22 cellular contexts compared by ENCODE assay signal in genomic region chr12:89187507-89187906, GRCh38.
"Had no signal": no experiment of that assay in that cellular context is flagged by ENCODE, and none has a peak within 500 bp of the region (broad histone marks: within the 10 kb centered on the region; RNA-seq: fewer than 3 reads in every experiment).

No MANE protein-coding gene starts in this region.

- H3K27ac ChIP-seq: hepatocyte, ovary, right atrium auricular region, right lobe of liver, spleen, tibial nerve, uterus had no signal

- H3K36me3 ChIP-seq: ovary, right atrium auricular region, right lobe of liver, spleen, tibial nerve, uterus had no signal

- H3K4me1 Mint-ChIP-seq: memory B cell had no signal

- ATAC-seq: left ventricle myocardium superior; mucosa of descending colon; naive thymus-derived CD4-positive, alpha-beta T cell; natural killer cell treated with Interleukin-12 subunit alpha and Interleukin-12 subunit beta and Interleukin-15 and Interleukin-18, amount 100 ng/mL, for 72 hours; stimulated activated effector memory CD8-positive, alpha-beta T cell treated with anti-CD3 and anti-CD28 coated beads, Interleukin-12 subunit alpha, Interleukin-12 subunit beta, amount 100 ng/mL, for 72 hours had no signal

- DNase-seq: islet precursor cell; left ventricle myocardium superior; midbrain; mucosa of descending colon; naive thymus-derived CD4-positive, alpha-beta T cell; ovary; right lobe of liver; small intestine; spleen; stimulated activated CD4-positive, alpha-beta T cell treated with anti-CD3 and anti-CD28 coated beads, Interleukin-4, amount 100 ng/mL, for 24 hours; stimulated activated naive CD4-positive, alpha-beta T cell; substantia nigra; uterus had no signal

- H2AFZ ChIP-seq: hepatocyte had no signal

- H3K36me3 Mint-ChIP-seq: stimulated activated effector memory CD8-positive, alpha-beta T cell treated with anti-CD3 and anti-CD28 coated beads, Interleukin-12 subunit alpha, Interleukin-12 subunit beta, amount 100 ng/mL, for 72 hours; type B pancreatic cell had no signal

- H3K4me3 Mint-ChIP-seq: memory B cell; natural killer cell treated with Interleukin-12 subunit alpha and Interleukin-12 subunit beta and Interleukin-15 and Interleukin-18, amount 100 ng/mL, for 72 hours; stimulated activated effector memory CD8-positive, alpha-beta T cell treated with anti-CD3 and anti-CD28 coated beads, Interleukin-12 subunit alpha, Interleukin-12 subunit beta, amount 100 ng/mL, for 72 hours; stimulated activated naive CD8-positive, alpha-beta T cell treated with anti-CD3 and anti-CD28 coated beads, Interleukin-15, Interleukin-2, amounts not matched to agents 100 ng/mL and 50 ng/mL, for 24 hours; type B pancreatic cell had no signal

- H3K9me3 ChIP-seq: ovary, right lobe of liver had no signal

- H3K4me1 ChIP-seq: right atrium auricular region, right lobe of liver, spleen, tibial nerve, uterus had no signal

- H3K27me3 Mint-ChIP-seq: memory B cell; natural killer cell treated with Interleukin-12 subunit alpha and Interleukin-12 subunit beta and Interleukin-15 and Interleukin-18, amount 100 ng/mL, for 72 hours; progenitor cell of endocrine pancreas; stimulated activated naive CD8-positive, alpha-beta T cell treated with anti-CD3 and anti-CD28 coated beads, Interleukin-15, Interleukin-2, amounts not matched to agents 100 ng/mL and 50 ng/mL, for 24 hours; type B pancreatic cell had no signal

- H3K27me3 ChIP-seq: hepatocyte, ovary, right atrium auricular region, right lobe of liver, spleen, tibial nerve, uterus had no signal

- H3K79me2 ChIP-seq: hepatocyte had no signal

- H3K4me3 ChIP-seq: hepatocyte, mucosa of descending colon, ovary, right atrium auricular region, right lobe of liver, spleen, tibial nerve, uterus had no signal

- H3K4me2 ChIP-seq: hepatocyte had no signal

- H3K27ac Mint-ChIP-seq: memory B cell; naive thymus-derived CD4-positive, alpha-beta T cell; progenitor cell of endocrine pancreas; stimulated activated effector memory CD8-positive, alpha-beta T cell treated with anti-CD3 and anti-CD28 coated beads, Interleukin-12 subunit alpha, Interleukin-12 subunit beta, amount 100 ng/mL, for 72 hours; stimulated activated naive CD8-positive, alpha-beta T cell treated with anti-CD3 and anti-CD28 coated beads, Interleukin-15, Interleukin-2, amounts not matched to agents 100 ng/mL and 50 ng/mL, for 24 hours; type B pancreatic cell had no signal
